Comparison of ENCODE assay signal across 22 cellular contexts in the genomic region with DNA sequence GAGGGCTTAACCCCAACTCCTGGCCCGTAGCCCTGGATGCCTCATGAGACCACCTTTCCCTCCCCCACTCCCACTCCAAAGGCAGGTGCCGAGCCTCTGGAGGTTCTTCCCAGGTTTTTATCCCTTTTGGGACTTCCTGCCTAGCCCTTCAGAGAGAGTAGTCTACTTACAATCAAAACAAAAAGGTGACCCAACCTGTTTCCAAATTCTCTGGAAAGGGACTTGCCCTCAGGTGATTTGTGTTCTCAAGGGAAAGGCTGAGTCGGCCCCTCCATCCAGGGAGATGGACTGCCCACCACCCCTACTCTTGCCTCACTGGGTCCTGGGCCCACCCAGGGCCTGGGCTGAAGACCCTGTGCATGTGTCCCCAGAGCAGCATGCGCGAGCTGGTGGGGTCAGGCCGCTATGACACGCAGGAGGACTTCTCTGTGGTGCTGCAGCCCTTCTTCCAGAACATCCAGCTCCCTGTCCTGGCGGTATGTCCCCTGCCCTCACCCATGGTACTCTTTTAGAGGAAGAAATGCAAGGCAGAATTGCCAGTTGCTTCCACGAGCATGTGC.
A peak's percentile ranks its signal among the peaks of the same experiment; 100 is the strongest.
DNase-seq lines count a peak whose midpoint lies in the region; ATAC-seq, FAIRE-seq and TF ChIP-seq lines count a peak whose summit lies in the region.
"Had no signal": no experiment of that assay in that cellular context is flagged by ENCODE, and none has a peak within 500 bp of the region (broad histone marks: within the 10 kb centered on the region; RNA-seq: fewer than 3 reads in every experiment).

No MANE protein-coding gene starts in this region.

- no peak overlapping the region for H3K4ac ChIP-seq in mesenchymal stem cell (ENCODE audit: low read depth in 1 of 2, low read length in 2 of 2)

- no peaks in the 10 kb centered on the region for H3K27me3 ChIP-seq in RWPE2 (ENCODE audit: insufficient read depth, poor library complexity, severe bottlenecking)
- no peaks in the 10 kb centered on the region for H3K27me3 ChIP-seq in mesenchymal stem cell (ENCODE audit: control insufficient read depth in 1 of 2, insufficient read depth in 1 of 2, low read length in 2 of 2)
- H3K27me3 ChIP-seq: Peyer's patch had no signal

- ATAC-seq in Right ventricle myocardium superior (ENCODE audit: poor library complexity) = no peak
- ATAC-seq in left ventricle myocardium superior = no peak
- no peak for ATAC-seq in RWPE2 (ENCODE audit: low read depth)
- no peak for ATAC-seq in GM18505 (IDR thresholded peaks at IDR 0.05; ENCODE audit: unreplicated experiment)

- H3K4me3 ChIP-seq in RWPE2 (ENCODE audit: severe bottlenecking) (no peak overlapping the region), mesenchymal stem cell (ENCODE audit: insufficient read depth in 1 of 2, low read depth in 1 of 2, low read length in 2 of 2) (no peak overlapping the region)
- H3K4me3 ChIP-seq: Peyer's patch had no signal

- peak; percentile 40 for FAIRE-seq in urothelium cell line (lab: Jason Lieb, UNC)
- FAIRE-seq: HTR-8/SVneo had no signal

- H3K36me3 ChIP-seq in RWPE2 (ENCODE audit: low read depth) = no peaks in the 10 kb centered on the region
- H3K36me3 ChIP-seq in mesenchymal stem cell (ENCODE audit: control insufficient read depth in 1 of 2, insufficient read depth in 2 of 2, low read depth in 1 of 2, low read length in 2 of 2) = no peaks in the 10 kb centered on the region
- H3K36me3 ChIP-seq: Peyer's patch had no signal

- H3K9me3 ChIP-seq in RWPE2 (ENCODE audit: severe bottlenecking) (no peaks in the 10 kb centered on the region), mesenchymal stem cell (ENCODE audit: control insufficient read depth, low read length) (no peaks in the 10 kb centered on the region)
- H3K9me3 ChIP-seq: Peyer's patch had no signal

- no peak overlapping the region for H2BK15ac ChIP-seq in mesenchymal stem cell (ENCODE audit: low read depth, poor library complexity, severe bottlenecking)

- H4K8ac ChIP-seq in mesenchymal stem cell (ENCODE audit: low read length) = no peak overlapping the region

- H3K79me1 ChIP-seq in mesenchymal stem cell (replicated peaks; ENCODE audit: low read length, poor library complexity, severe bottlenecking) = peaks cover 2% of the 10 kb centered on the region

- WGBS in mesenchymal stem cell = 95% methylated on average over 9 of the region's 9 CpGs

- DNase-seq in Right ventricle myocardium superior = peak; percentile 4
- DNase-seq in left ventricle myocardium superior = no peak
- DNase-seq in RWPE2 (ENCODE audit: low spot score) = no peak
- DNase-seq in mesenchymal stem cell = no peak
- no peak for DNase-seq in urothelium cell line (ENCODE audit: low spot score)
- no peak for DNase-seq in NCI-H524 treated with DMSO at 0.1 percent for 48 hours (lab: John Stamatoyannopoulos, UW)
- DNase-seq in cerebellar cortex (ENCODE audit: low spot score) = no peak
- DNase-seq: AML-193; C1 segment of cervical spinal cord; EL; KG1; NCI-H1092 treated with DMSO at 0.1 percent for 48 hours; NCI-H1436 treated with DMSO at 0.1 percent for 48 hours; NCI-H2029; NCI-H226; NCI-H510A treated with DMSO at 0.1 percent for 48 hours; NCI-H774; NK-92 treated with Interleukin-12 subunit alpha and Interleukin-12 subunit beta, amount 100 ng/mL, for 24 hours; SHP77 had no signal

- no peak overlapping the region for H2BK120ac ChIP-seq in mesenchymal stem cell (ENCODE audit: low read depth, low read length)

- peak overlapping the region in 1 of 2 experiments; percentile 40 for H2BK12ac ChIP-seq in mesenchymal stem cell (ENCODE audit: low read length in 2 of 2)

- H3K4me1 ChIP-seq in RWPE2 (ENCODE audit: insufficient read depth, poor library complexity, severe bottlenecking) (peaks cover 10% of the 10 kb centered on the region), mesenchymal stem cell (ENCODE audit: control insufficient read depth, insufficient read depth, low read depth, low read length) (peaks cover 15% of the 10 kb centered on the region)

- no peak overlapping the region for H2AFZ ChIP-seq in mesenchymal stem cell (ENCODE audit: low read depth, low read length)

- H2BK5ac ChIP-seq in mesenchymal stem cell (ENCODE audit: low read depth, low read length, poor library complexity, severe bottlenecking) = no peak overlapping the region

- no peak for TF ChIP-seq POLR2A in GM18505 (IDR thresholded peaks at IDR 0.05; ENCODE audit: borderline replicate concordance, extremely low read depth, insufficient read depth, insufficient read length)

- intact Hi-C loops in Right ventricle myocardium superior (cut with DNase I) = no loop called here
- intact Hi-C loops in left ventricle myocardium superior (cut with micrococcal nuclease) = no loop called here

- no peak for TF ChIP-seq CTCF in RWPE2 (IDR thresholded peaks at IDR 0.05; ENCODE audit: poor library complexity, severe bottlenecking)

- H3K23ac ChIP-seq in mesenchymal stem cell (ENCODE audit: low read length in 2 of 2) = no peak overlapping the region

- H3K4me2 ChIP-seq in mesenchymal stem cell (ENCODE audit: low read length, poor library complexity, severe bottlenecking) = no peak overlapping the region

- no peak overlapping the region for H4K91ac ChIP-seq in mesenchymal stem cell (ENCODE audit: low read length)

- peak overlapping the region; percentile 11 for H2AK5ac ChIP-seq in mesenchymal stem cell (ENCODE audit: low read length, severe bottlenecking)

- no peak overlapping the region for H3K9ac ChIP-seq in mesenchymal stem cell (ENCODE audit: low read length)

- H3K27ac ChIP-seq in RWPE2 (ENCODE audit: poor library complexity, severe bottlenecking) (peak overlapping the region; percentile 35), mesenchymal stem cell (ENCODE audit: low read length, poor library complexity, severe bottlenecking) (no peak overlapping the region)
- H3K27ac ChIP-seq: Peyer's patch had no signal

- H3K14ac ChIP-seq in mesenchymal stem cell (ENCODE audit: low read length in 2 of 2) = no peak overlapping the region

- H3K18ac ChIP-seq in mesenchymal stem cell (ENCODE audit: low read depth in 1 of 2, low read length in 2 of 2) = no peak overlapping the region
